8 cellular contexts compared by ENCODE assay signal in genomic region chr14:70600382-70601157, GRCh38. TPM values are rescaled to one million over a fixed set of nuclear protein-coding genes. Genes with fewer than 3 reads are reported as not detected.
DNase-seq lines count a peak whose midpoint lies in the region; ATAC-seq and TF ChIP-seq lines count a peak whose summit lies in the region.

MED6 (minus strand) TSS chr14:70600655; CDS start chr14:70600637, 18 bp downstream.

- POLR2A ChIA-PET in AG04450 (lab: Yijun Ruan, JAX) = no interaction called here

- intact Hi-C loops in spleen (cut with DNase I; ENCODE audit: low total_unique reads) = no loop called here

- H3K27me3 ChIP-seq in AG04450 (ENCODE audit: control insufficient read depth, insufficient read depth, low read length) (no peaks in the 10 kb centered on the region), spleen (replicated peaks in 1 of 7) (peaks cover 0 to 11% (median 0%) of the 10 kb centered on the region in 7 donors)

- H3K36me3 ChIP-seq in spleen = peaks cover 0 to 22% (median 13%) of the 10 kb centered on the region in 6 donors

- H3K9me3 ChIP-seq in AG04450 (ENCODE audit: control insufficient read depth, insufficient read depth, low read length) (no peaks in the 10 kb centered on the region), spleen (no peaks in the 10 kb centered on the region)

- DNase-seq in AG04450 (ENCODE audit: low read depth, low spot score) (peak; percentile 77), NCI-H446 treated with DMSO at 0.1 percent for 48 hours (lab: John Stamatoyannopoulos, UW) (peak; percentile 90), caudate nucleus (lab: John Stamatoyannopoulos, UW) (peak; percentile 29 to 93 (median 84)), iris pigment epithelial cell (ENCODE audit: low read depth) (peak; percentile 95), spleen (peak; percentile 97)
- DNase-seq in activated CD4-positive, CD25-positive, alpha-beta regulatory T cell treated with anti-CD3 and anti-CD28 coated beads, Interleukin-2, amount 50 U/mL, for 16 hours (ENCODE audit: low read depth, low spot score) = peak; percentile 89

- WGBS in spleen, 5 donors = 0 to 2% (median 2%) methylated on average over 41 to 43 of the region's 43 CpGs

- peak; percentile 88 for ATAC-seq in HG03280 (IDR thresholded peaks at IDR 0.05; ENCODE audit: unreplicated experiment)

- in situ Hi-C loops in GM18951 (cut with MboI; ENCODE audit: low sequenced_read_pairs, unreplicated experiment) = loop anchor here (25.0 kb wide), 1 partner anchor 362 kb away; no protein-coding TSS in a partner anchor

- peaks cover 11 to 51% (median 30%) of the 10 kb centered on the region in 6 donors for H3K4me1 ChIP-seq in spleen

- TF ChIP-seq CTCF in AG04450 (IDR thresholded peaks at IDR 0.05; ENCODE audit: low read depth, low read length) (no peak), spleen (IDR thresholded peaks at IDR 0.05 in 8 of 11, conservative IDR thresholded peaks at IDR 0.05 in 3 of 11) (no peak)

- peak within 1 kb of the TSS; percentile 94 for H3K4me3 ChIP-seq in AG04450 (ENCODE audit: low read depth, low read length)
- peak within 1 kb of the TSS; percentile 68 to 95 (median 78) for H3K4me3 ChIP-seq in spleen

- peak; percentile 62 for TF ChIP-seq POLR2A in GM18951 (IDR thresholded peaks at IDR 0.05; ENCODE audit: extremely low read depth, insufficient read depth, insufficient read length)
- no peak for TF ChIP-seq POLR2A in spleen (IDR thresholded peaks at IDR 0.05)

- H3K27ac ChIP-seq in AG04450 (ENCODE audit: low read depth, low read length) = peak within 1 kb of the TSS; percentile 54
- H3K27ac ChIP-seq in caudate nucleus (ENCODE audit: low read depth, low read length) = no peak within 1 kb of the TSS
- H3K27ac ChIP-seq in spleen = peak within 1 kb of the TSS; percentile 68 to 85 (median 76)

- CTCF ChIA-PET in AG04450 (lab: Charles Lee) = interaction anchor here (0.6 to 1.2 kb wide), 3 partner anchors 218 to 367 kb away, joined by 3 to 5 read pairs (median 3); no protein-coding TSS in a partner anchor

RNA-seq across cellular contexts. Expression of gene MED6, which starts in this region (rescaled TPM):
- 32.1 and 48.2 TPM in 2 replicates for polyA plus RNA-seq in AG04450 (2011; rRNA removed)
- 17.0 and 39.0 TPM in 2 replicates for polyA minus RNA-seq in AG04450 (2011; rRNA and poly(A)+ RNA removed)
- 10 to 100 TPM; 36.7 to 55.7 (median 43.1) TPM for total RNA-seq in spleen
- 10 to 100 TPM; 15.2 to 19.4 (median 18.9) TPM for polyA plus RNA-seq in spleen
